ENCODE assay signal across 14 cellular contexts in the genomic region with DNA sequence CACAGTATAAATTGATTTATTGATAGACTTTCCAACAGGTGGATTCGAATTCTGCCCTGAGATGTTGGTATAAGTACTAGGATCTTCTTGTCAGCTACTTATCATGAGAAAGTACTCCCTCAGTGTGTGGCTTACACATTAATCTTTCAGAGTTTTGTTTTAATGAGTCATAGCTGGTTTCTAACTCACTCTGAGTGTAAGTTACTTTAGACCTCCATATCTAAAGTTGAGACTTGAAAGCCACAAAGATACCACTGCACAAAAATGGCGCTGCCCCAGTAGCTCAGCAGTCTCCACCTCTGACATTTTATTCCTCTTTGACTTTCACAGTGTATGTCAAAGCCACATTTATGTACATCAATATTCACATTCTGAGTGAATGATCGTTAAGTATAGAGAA.
A peak's percentile ranks its signal among the peaks of the same experiment; 100 is the strongest.
DNase-seq lines count a peak whose midpoint lies in the region; ATAC-seq and TF ChIP-seq lines count a peak whose summit lies in the region.
"Had no signal": no experiment of that assay in that cellular context is flagged by ENCODE, and none has a peak within 500 bp of the region (broad histone marks: within the 10 kb centered on the region; RNA-seq: fewer than 3 reads in every experiment).

No MANE protein-coding gene starts in this region.

- no peaks in the 10 kb centered on the region for H3K79me2 ChIP-seq in smooth muscle cell (ENCODE audit: low read depth)

- no peaks in the 10 kb centered on the region for H3K4me1 Mint-ChIP-seq in nephron progenitor cell
- H3K4me1 Mint-ChIP-seq: naive B cell had no signal

- 68% methylated on average over 3 of the region's 3 CpGs for WGBS in smooth muscle cell (ENCODE audit: low lambda C conversion rate)
- WGBS in right cardiac atrium: 77% methylated on average over 3 of the region's 3 CpGs

- H3K27ac Mint-ChIP-seq in nephron progenitor cell: no peak overlapping the region
- H3K27ac Mint-ChIP-seq: naive B cell had no signal

- H3K4me3 ChIP-seq in smooth muscle cell (no peak overlapping the region), right cardiac atrium (ENCODE audit: low read length) (no peak overlapping the region)
- H3K4me3 ChIP-seq: dorsolateral prefrontal cortex, right atrium auricular region, testis had no signal

- H3K27me3 ChIP-seq in smooth muscle cell (ENCODE audit: low read depth) (peaks cover 13% of the 10 kb centered on the region), right cardiac atrium (ENCODE audit: control insufficient read depth, insufficient read depth) (no peaks in the 10 kb centered on the region)
- H3K27me3 ChIP-seq: dorsolateral prefrontal cortex, right atrium auricular region, testis had no signal

- no peaks in the 10 kb centered on the region for H3K4me1 ChIP-seq in smooth muscle cell (ENCODE audit: low read depth)
- H3K4me1 ChIP-seq in right cardiac atrium (ENCODE audit: control insufficient read depth, insufficient read depth, low read length): no peaks in the 10 kb centered on the region
- H3K4me1 ChIP-seq: right atrium auricular region, testis had no signal

- no peak overlapping the region for H3K27ac ChIP-seq in smooth muscle cell (ENCODE audit: low read depth)
- no peak overlapping the region for H3K27ac ChIP-seq in right cardiac atrium (ENCODE audit: low read length)
- H3K27ac ChIP-seq: dorsolateral prefrontal cortex, right atrium auricular region, testis had no signal

- no peaks in the 10 kb centered on the region for H4K20me1 ChIP-seq in smooth muscle cell (ENCODE audit: low read depth)

- intact Hi-C loops in right cardiac atrium (cut with DNase I): no loop called here

- peak; percentile 44 for DNase-seq in kidney tubule cell (ENCODE audit: low spot score)
- no peak for DNase-seq in smooth muscle cell (lab: John Stamatoyannopoulos, UW; ENCODE audit: unreplicated experiment)
- DNase-seq in right cardiac atrium: no peak
- DNase-seq in nephron progenitor cell: no peak
- DNase-seq: aorta, dorsolateral prefrontal cortex, naive B cell, NCI-H1436, NCI-H526 treated with DMSO at 0.1 percent for 48 hours, testis had no signal

- ATAC-seq in GM19043 (IDR thresholded peaks at IDR 0.05; ENCODE audit: low read depth, unreplicated experiment): peak; percentile 92
- ATAC-seq in GM21786 (IDR thresholded peaks at IDR 0.05; ENCODE audit: unreplicated experiment): peak; percentile 96
- peak; percentile 92 for ATAC-seq in HG03139 (IDR thresholded peaks at IDR 0.05; ENCODE audit: unreplicated experiment)
- ATAC-seq in right cardiac atrium: no peak

- no peaks in the 10 kb centered on the region for H3F3A ChIP-seq in smooth muscle cell (ENCODE audit: low read depth)

- H2AFZ ChIP-seq in smooth muscle cell (ENCODE audit: low read depth): no peak overlapping the region

- no peak overlapping the region for H3K4me2 ChIP-seq in smooth muscle cell

- no peaks in the 10 kb centered on the region for H3K36me3 ChIP-seq in smooth muscle cell (ENCODE audit: low read depth)
- H3K36me3 ChIP-seq: right atrium auricular region had no signal

- no peaks in the 10 kb centered on the region for H3K9me3 Mint-ChIP-seq in nephron progenitor cell
- H3K9me3 Mint-ChIP-seq: naive B cell had no signal

- TF ChIP-seq CTCF in smooth muscle cell (IDR thresholded peaks at IDR 0.05; ENCODE audit: borderline replicate concordance, insufficient read depth, poor library complexity, severe bottlenecking): no peak
- TF ChIP-seq CTCF in nephron progenitor cell (IDR thresholded peaks at IDR 0.05): no peak

- H3K4me3 Mint-ChIP-seq in nephron progenitor cell: no peak overlapping the region
- H3K4me3 Mint-ChIP-seq: naive B cell had no signal

- H3K9me3 ChIP-seq in smooth muscle cell (replicated peaks; ENCODE audit: low read depth): no peaks in the 10 kb centered on the region
- H3K9me3 ChIP-seq in right cardiac atrium (ENCODE audit: control insufficient read depth, low read length): no peaks in the 10 kb centered on the region
- H3K9me3 ChIP-seq: right atrium auricular region, testis had no signal

- no peak overlapping the region for H3K9ac ChIP-seq in smooth muscle cell (ENCODE audit: low read depth)

- H3K36me3 Mint-ChIP-seq in nephron progenitor cell (ENCODE audit: low read depth): no peaks in the 10 kb centered on the region
- H3K36me3 Mint-ChIP-seq: naive B cell had no signal

- peaks cover 5% of the 10 kb centered on the region for H3K27me3 Mint-ChIP-seq in nephron progenitor cell (ENCODE audit: low read depth, poor library complexity)

Comparison
In these comparisons a context has a peak if more than half of its experiments do, and no peak if none do; other contexts are left out.
1. ATAC-seq: peak in GM19043 (single experiment), GM21786 (single experiment) and HG03139 (single experiment); none in right cardiac atrium (0 of 2).